In genomic region chr1:227762231-227762911, GRCh38 we compare ENCODE assay signal across 8 cellular contexts. TPM values are rescaled to one million over a fixed set of nuclear protein-coding genes. Genes with fewer than 3 reads are reported as not detected.
DNase-seq lines count a peak whose midpoint lies in the region; ATAC-seq and TF ChIP-seq lines count a peak whose summit lies in the region.

No MANE protein-coding gene starts in this region.

- H3K9me3 ChIP-seq in tibial nerve = no peaks in the 10 kb centered on the region

- ATAC-seq in HG02759 (IDR thresholded peaks at IDR 0.05; ENCODE audit: unreplicated experiment) = peak; percentile 73

- no peaks in the 10 kb centered on the region for H3K27me3 ChIP-seq in tibial nerve

- peak in 1 of 2 donors; percentile 72 for TF ChIP-seq EP300 in tibial nerve (IDR thresholded peaks at IDR 0.05)

- peaks cover 4% of the 10 kb centered on the region for H3K27me3 Mint-ChIP-seq in glutamatergic neuron (ENCODE audit: unreplicated experiment)

- intact Hi-C loops in posterior cingulate gyrus (cut with DNase I) = loop anchor here (1.0 to 10.0 kb wide), 2 partner anchors 184 to 322 kb away; partner anchors contain the start of gene ARF1

- H3K4me3 ChIP-seq in tibial nerve = no peak overlapping the region

- H3K36me3 Mint-ChIP-seq in glutamatergic neuron (ENCODE audit: unreplicated experiment) = no peaks in the 10 kb centered on the region

- TF ChIP-seq CTCF in GM12874 (IDR thresholded peaks at IDR 0.05; ENCODE audit: insufficient read depth, low read depth, low read length) (peak; percentile 89), glutamatergic neuron (IDR thresholded peaks at IDR 0.05; ENCODE audit: partially characterized antibody, unreplicated experiment) (peak; percentile 71), tibial nerve (IDR thresholded peaks at IDR 0.05) (peak; percentile 87 to 94 (median 90))

- no peak overlapping the region for H3K4me3 Mint-ChIP-seq in glutamatergic neuron (ENCODE audit: unreplicated experiment)

- 16 to 26% methylated on average over 12 to 21 of the region's 22 CpGs for WGBS in tibial nerve, 2 donors

- peak overlapping the region in 3 of 4 donors; percentile 29 to 83 (median 53) for H3K27ac ChIP-seq in tibial nerve

- peak in 1 of 2 donors; percentile 29 for TF ChIP-seq POLR2A in tibial nerve (IDR thresholded peaks at IDR 0.05)

- H3K27ac Mint-ChIP-seq in glutamatergic neuron (ENCODE audit: unreplicated experiment) = no peak overlapping the region

- DNase-seq in NCI-H1105 treated with DMSO at 0.1 percent for 48 hours (lab: John Stamatoyannopoulos, UW) (peak; percentile 71), SKM-1 treated with dmso at 0.1 percent for 144 hours (lab: John Stamatoyannopoulos, UW; ENCODE audit: unreplicated experiment) (peak; percentile 70), glutamatergic neuron (peak; percentile 93), posterior cingulate gyrus (peak; percentile 76 to 98 (median 86)), tibial nerve (ENCODE audit: low spot score in 2 of 2) (peak; percentile 65 to 81)
- DNase-seq in activated naive CD4-positive, alpha-beta T cell treated with anti-CD3 and anti-CD28 coated beads, Interleukin-2, amount 50 U/mL, for 16 hours = peak; percentile 83

- peaks cover 30% of the 10 kb centered on the region for H3K4me1 Mint-ChIP-seq in glutamatergic neuron (ENCODE audit: low read depth, unreplicated experiment)

- H3K4me1 ChIP-seq in tibial nerve = peaks cover 0 to 28% (median 12%) of the 10 kb centered on the region in 4 donors

- peaks cover 0 to 76% (median 4%) of the 10 kb centered on the region in 3 donors for H3K36me3 ChIP-seq in tibial nerve

- peaks cover 7% of the 10 kb centered on the region for H3K9me3 Mint-ChIP-seq in glutamatergic neuron (ENCODE audit: unreplicated experiment)

RNA-seq across cellular contexts. Expression of gene SNAP47, which starts 27.1 kb away (rescaled TPM):
- total RNA-seq in glutamatergic neuron (ENCODE audit: unreplicated experiment) (34.0 TPM), tibial nerve (10 to 100 TPM; 49.4 to 69.9 (median 62.8) TPM)

RNA-seq across cellular contexts. Expression of gene JMJD4, which starts 27.3 kb away (rescaled TPM):
- total RNA-seq in glutamatergic neuron (ENCODE audit: unreplicated experiment) = 26.6 TPM
- total RNA-seq in tibial nerve = 10 to 100 TPM; 33.4 to 45.3 (median 40.6) TPM

RNA-seq across cellular contexts. Expression of gene PRSS38, which starts 53.1 kb away (rescaled TPM):
- total RNA-seq in glutamatergic neuron (ENCODE audit: unreplicated experiment) (not detected), tibial nerve (not detected)
